Comparison of ENCODE assay signal across 8 cellular contexts in genomic region chr7:105652359-105652993, GRCh38.
DNase-seq lines count a peak whose midpoint lies in the region; ATAC-seq and TF ChIP-seq lines count a peak whose summit lies in the region.

No MANE protein-coding gene starts in this region.

- H3K27me3 ChIP-seq in HAP-1 (ENCODE audit: low read depth), result no peaks in the 10 kb centered on the region
- no peaks in the 10 kb centered on the region for H3K27me3 ChIP-seq in SU-DHL-6 (ENCODE audit: low read length)
- no peaks in the 10 kb centered on the region for H3K27me3 ChIP-seq in left ventricle myocardium inferior (ENCODE audit: low read depth)

- H3K27ac ChIP-seq in SU-DHL-6 (ENCODE audit: low read depth, low read length), result no peak overlapping the region
- H3K27ac ChIP-seq in left ventricle myocardium inferior (replicated peaks), result no peak overlapping the region

- H4K20me1 ChIP-seq in SU-DHL-6 (ENCODE audit: low read depth, low read length), result no peaks in the 10 kb centered on the region

- H3K9me2 ChIP-seq in SU-DHL-6 (replicated peaks; ENCODE audit: insufficient read depth, low read length), result no peaks in the 10 kb centered on the region

- DNase-seq in ELR (ENCODE audit: low read depth) (peak; percentile 71), HAP-1 (ENCODE audit: low spot score in 2 of 2) (peak; percentile 68 to 86), NAMALWA (ENCODE audit: low spot score) (peak; percentile 85), left ventricle myocardium inferior (peak; percentile 74), retinal pigment epithelial cell (ENCODE audit: low read depth) (no peak)
- DNase-seq in activated naive CD8-positive, alpha-beta T cell treated with anti-CD3 and anti-CD28 coated beads, Interleukin-2, amount 50 U/mL, for 16 hours (ENCODE audit: low read depth, low spot score), result peak; percentile 25

- H3F3A ChIP-seq in SU-DHL-6 (ENCODE audit: insufficient read depth), result no peaks in the 10 kb centered on the region

- no peak overlapping the region for H2AFZ ChIP-seq in SU-DHL-6 (ENCODE audit: low read depth, low read length, severe bottlenecking)

- ATAC-seq in GM18520 (IDR thresholded peaks at IDR 0.05; ENCODE audit: unreplicated experiment), result no peak

- H3K79me2 ChIP-seq in SU-DHL-6 (ENCODE audit: insufficient read depth, low read length), result no peaks in the 10 kb centered on the region

- in situ Hi-C loops in HAP-1 (cut with MboI; ENCODE audit: low sequenced_read_pairs), result loop anchor here (25.0 kb wide), 1 partner anchor 510 kb away; no protein-coding TSS in a partner anchor

- TF ChIP-seq CTCF in SU-DHL-6 (IDR thresholded peaks at IDR 0.05; ENCODE audit: insufficient read depth, low read length, poor library complexity, severe bottlenecking), result peak; percentile 76
- TF ChIP-seq CTCF in left ventricle myocardium inferior (IDR thresholded peaks at IDR 0.05; ENCODE audit: borderline replicate concordance), result peak; percentile 95
- peak; percentile 93 for TF ChIP-seq CTCF in retinal pigment epithelial cell (conservative IDR thresholded peaks at IDR 0.05; ENCODE audit: low read depth, low read length)

- H3K9ac ChIP-seq in SU-DHL-6 (ENCODE audit: low read length), result no peak overlapping the region

- H3K9me3 ChIP-seq in HAP-1 (no peaks in the 10 kb centered on the region), SU-DHL-6 (ENCODE audit: insufficient read depth, low read length) (no peaks in the 10 kb centered on the region), left ventricle myocardium inferior (replicated peaks) (no peaks in the 10 kb centered on the region)

- H3K4me3 ChIP-seq in HAP-1 (no peak overlapping the region), SU-DHL-6 (ENCODE audit: insufficient read depth, low read length, poor library complexity, severe bottlenecking) (no peak overlapping the region), left ventricle myocardium inferior (no peak overlapping the region), retinal pigment epithelial cell (ENCODE audit: low read length) (no peak overlapping the region)

- intact Hi-C loops in left ventricle myocardium inferior (cut with micrococcal nuclease), result loop anchor here (10.0 kb wide), 1 partner anchor 392 kb away; no protein-coding TSS in a partner anchor

- no peak overlapping the region for H3K4me2 ChIP-seq in SU-DHL-6 (ENCODE audit: low read depth, low read length, poor library complexity, severe bottlenecking)

- H3K36me3 ChIP-seq in HAP-1 (replicated peaks) (no peaks in the 10 kb centered on the region), SU-DHL-6 (ENCODE audit: low read length) (no peaks in the 10 kb centered on the region), left ventricle myocardium inferior (no peaks in the 10 kb centered on the region)

- H3K4me1 ChIP-seq in HAP-1 (peaks cover 7% of the 10 kb centered on the region), left ventricle myocardium inferior (peaks cover 34% of the 10 kb centered on the region)
